In genomic region chr20:31570735-31571617, GRCh38 we compare ENCODE assay signal across 9 cellular contexts. TPM values are rescaled to one million over a fixed set of nuclear protein-coding genes. Genes with fewer than 3 reads are reported as not detected.
A peak's percentile ranks its signal among the peaks of the same experiment; 100 is the strongest.
DNase-seq lines count a peak whose midpoint lies in the region; ATAC-seq, FAIRE-seq and TF ChIP-seq lines count a peak whose summit lies in the region.
"Had no signal": no experiment of that assay in that cellular context is flagged by ENCODE, and none has a peak within 500 bp of the region (broad histone marks: within the 10 kb centered on the region; RNA-seq: fewer than 3 reads in every experiment).

No MANE protein-coding gene starts in this region.

- H2BK20ac ChIP-seq in H1 (ENCODE audit: low read length): 0 out of 2 replicates have a peak overlapping the region, but pooled peaks have one; percentile 23

- peak overlapping the region; percentile 29 for H2BK12ac ChIP-seq in H1 (ENCODE audit: low read depth, low read length)

- no peak overlapping the region; the same call in none of the 2 replicates for H3K18ac ChIP-seq in H1 (ENCODE audit: extremely low read depth, low read length)

- TF ChIP-seq CTCF in H1 (IDR thresholded peaks at IDR 0.05; ENCODE audit: control extremely low read depth in 1 of 3, insufficient read depth in 1 of 3, low read depth in 1 of 3, low read length in 3 of 3): no peak
- no peak for TF ChIP-seq CTCF in GM20000 (IDR thresholded peaks at IDR 0.05; ENCODE audit: extremely low read depth, missing control alignments)

- no peaks in the 10 kb centered on the region for H3K9me3 Mint-ChIP-seq in CD4-positive, CD25-positive, alpha-beta regulatory T cell

- H2BK120ac ChIP-seq in H1 (replicated peaks; ENCODE audit: low read depth, low read length): no peak overlapping the region

- H3K36me3 Mint-ChIP-seq in CD4-positive, CD25-positive, alpha-beta regulatory T cell: peaks cover 3% of the 10 kb centered on the region

- TF ChIP-seq EP300 in H1 (IDR thresholded peaks at IDR 0.05; ENCODE audit: borderline replicate concordance in 1 of 2, low read depth in 2 of 2, low read length in 2 of 2): no peak

- peak overlapping the region; percentile 0 for H3K4ac ChIP-seq in H1 (replicated peaks; ENCODE audit: insufficient read length, low read depth, low read length)

- no peak overlapping the region for H2AFZ ChIP-seq in H1 (ENCODE audit: low read length)

- H3K56ac ChIP-seq in H1 (replicated peaks; ENCODE audit: insufficient read length, low read depth, low read length): no peak overlapping the region

- H3K27me3 ChIP-seq in CD4-positive, CD25-positive, alpha-beta regulatory T cell (ENCODE audit: control insufficient read depth, insufficient read depth, low read length): no peaks in the 10 kb centered on the region
- no peaks in the 10 kb centered on the region for H3K27me3 ChIP-seq in H1 (replicated peaks in 1 of 4; ENCODE audit: control insufficient read depth in 3 of 4, extremely low read depth in 1 of 4, insufficient read depth in 3 of 4, low read length in 3 of 4)

- H4K8ac ChIP-seq in H1 (ENCODE audit: extremely low read depth, insufficient read depth, low read length): peak overlapping the region; percentile 83

- H3K23ac ChIP-seq in H1 (ENCODE audit: insufficient read length): no peak overlapping the region

- peaks cover 0 to 1% of the 10 kb centered on the region in 2 experiments for H4K20me1 ChIP-seq in H1 (replicated peaks in 1 of 2; ENCODE audit: control insufficient read depth in 1 of 2, insufficient read depth in 2 of 2, low read length in 2 of 2)

- H2AK5ac ChIP-seq in H1 (ENCODE audit: low read depth, low read length): no peak overlapping the region; the same call in 1 of the 2 replicates

- H3K79me1 ChIP-seq in H1 (ENCODE audit: low read depth, low read length): no peaks in the 10 kb centered on the region

- CTCF ChIA-PET in H1 (lab: Charles Lee; ENCODE audit: partially characterized antibody): interaction anchor here (0.6 to 30.5 kb wide), 12 partner anchors 8 to 652 kb away, joined by 3 to 1559 read pairs (median 25); partner anchors contain the start of gene ID1

- H3K4me1 ChIP-seq in CD4-positive, CD25-positive, alpha-beta regulatory T cell (ENCODE audit: control insufficient read depth, insufficient read depth, low read length, poor library complexity, severe bottlenecking): peaks cover 21% of the 10 kb centered on the region
- H3K4me1 ChIP-seq in H1 (replicated peaks in 1 of 4; ENCODE audit: control insufficient read depth in 3 of 4, insufficient read depth in 4 of 4, low read length in 3 of 4): peaks cover 17 to 38% (median 29%) of the 10 kb centered on the region in 4 experiments

- WGBS in H1 (ENCODE audit: extremely low coverage in 1 of 2, insufficient coverage in 1 of 2, insufficient read length in 1 of 2, insufficient replicate concordance in 2 of 2, low coverage in 1 of 2, low lambda C conversion rate in 2 of 2, missing lambda C conversion rate in 1 of 2), 2 experiments: 95% methylated on average over 25 of the region's 25 CpGs; no CpG with 5 or more reads in 1 of the 2 experiments

- H3K14ac ChIP-seq in H1 (ENCODE audit: insufficient read length): no peak overlapping the region

- H3K79me2 ChIP-seq in H1 (ENCODE audit: control insufficient read depth in 1 of 2, insufficient read depth in 2 of 2, low read length in 2 of 2): 0 out of 4 replicates have a peak, but pooled peaks cover 0 to 3% of the 10 kb centered on the region in 2 experiments

- H3K23me2 ChIP-seq in H1 (ENCODE audit: low read depth, low read length): peaks cover 3% of the 10 kb centered on the region; the same call in 1 of the 2 replicates

- POLR2A ChIA-PET in H1 (lab: Charles Lee; ENCODE audit: partially characterized antibody): interaction anchor here (1.0 to 24.3 kb wide), 6 partner anchors 9 to 36 kb away, joined by 3 to 1033 read pairs (median 18); partner anchors contain the start of gene ID1

- H3K4me1 Mint-ChIP-seq in CD4-positive, CD25-positive, alpha-beta regulatory T cell: peaks cover 0 to 32% (median 23%) of the 10 kb centered on the region in 4 donors

- no peak overlapping the region for H3K9ac ChIP-seq in H1 (replicated peaks in 1 of 4; ENCODE audit: extremely low read depth in 1 of 4, low read depth in 3 of 4, low read length in 3 of 4)

- no peaks in the 10 kb centered on the region for H3K27me3 Mint-ChIP-seq in CD4-positive, CD25-positive, alpha-beta regulatory T cell

- no peak overlapping the region for H3K27ac ChIP-seq in CD4-positive, CD25-positive, alpha-beta regulatory T cell (ENCODE audit: insufficient read depth, low read length, poor library complexity, severe bottlenecking)
- H3K27ac ChIP-seq in H1 (ENCODE audit: low read depth, low read length): no peak overlapping the region

- no peak overlapping the region for H4K91ac ChIP-seq in H1 (replicated peaks; ENCODE audit: insufficient read length, low read length)

- H3K4me3 ChIP-seq in CD4-positive, CD25-positive, alpha-beta regulatory T cell (ENCODE audit: low read depth, low read length): no peak overlapping the region
- H3K4me3 ChIP-seq in H1 (ENCODE audit: extremely low read depth in 1 of 4, insufficient read depth in 2 of 4, low read depth in 3 of 4, low read length in 4 of 4): no peak overlapping the region

- H3K9me3 ChIP-seq in CD4-positive, CD25-positive, alpha-beta regulatory T cell (ENCODE audit: control insufficient read depth in 2 of 2, low read length in 2 of 2): no peaks in the 10 kb centered on the region
- no peaks in the 10 kb centered on the region for H3K9me3 ChIP-seq in H1 (ENCODE audit: insufficient read depth in 2 of 2, low read depth in 1 of 2, low read length in 1 of 2)

- peaks cover 5% of the 10 kb centered on the region for H3K36me3 ChIP-seq in CD4-positive, CD25-positive, alpha-beta regulatory T cell (ENCODE audit: control insufficient read depth, insufficient read depth, low read length)
- H3K36me3 ChIP-seq in H1 (ENCODE audit: control insufficient read depth in 2 of 4, insufficient read depth in 4 of 4, low read length in 3 of 4): peaks cover 2 to 12% (median 6%) of the 10 kb centered on the region in 4 experiments; a peak in 5 of 8 replicates

- H2BK15ac ChIP-seq in H1 (ENCODE audit: low read length): no peak overlapping the region

- no peak overlapping the region for H4K5ac ChIP-seq in H1 (ENCODE audit: insufficient read length, low read depth, low read length)

- no peak; a peak in 1 of 3 replicates for TF ChIP-seq POLR2A in H1 (IDR thresholded peaks at IDR 0.05; ENCODE audit: control extremely low read depth in 1 of 2, low read depth in 2 of 2, low read length in 2 of 2)

- no peak for TF ChIP-seq RAD21 in H1 (IDR thresholded peaks at IDR 0.05 in 1 of 2, conservative IDR thresholded peaks at IDR 0.05 in 1 of 2; ENCODE audit: low read depth in 2 of 2, low read length in 2 of 2)

- no peak for FAIRE-seq in H1 (lab: Jason Lieb, UNC)

- H3K4me2 ChIP-seq in H1 (ENCODE audit: insufficient read depth in 1 of 2, low read depth in 2 of 2, low read length in 2 of 2): no peak overlapping the region

- no peak for ATAC-seq in CD4-positive, CD25-positive, alpha-beta regulatory T cell (ENCODE audit: low read depth in 2 of 2)
- ATAC-seq in HG02870 (IDR thresholded peaks at IDR 0.05; ENCODE audit: unreplicated experiment) (no peak), GM21526 (IDR thresholded peaks at IDR 0.05; ENCODE audit: low FRiP score, unreplicated experiment) (no peak)

- H3K4me3 Mint-ChIP-seq in CD4-positive, CD25-positive, alpha-beta regulatory T cell: peak overlapping the region; percentile 64 to 89 (median 83)

- H2BK5ac ChIP-seq in H1 (ENCODE audit: low read depth, low read length): no peak overlapping the region

- peak overlapping the region in 2 of 3 donors; percentile 80 to 90 for H3K27ac Mint-ChIP-seq in CD4-positive, CD25-positive, alpha-beta regulatory T cell

- DNase-seq in CD4-positive, CD25-positive, alpha-beta regulatory T cell: no peak
- peak; percentile 76 for DNase-seq in M059J (ENCODE audit: low read depth)
- no peak for DNase-seq in H1 (ENCODE audit: low read depth in 1 of 2, low spot score in 2 of 2)
- peak; percentile 27 to 93 (median 80) for DNase-seq in nucleus accumbens (lab: John Stamatoyannopoulos, UW)
- no peak for DNase-seq in stimulated activated CD4-positive, alpha-beta T cell treated with anti-CD3 and anti-CD28 coated beads, Interleukin-2, amount 100 ng/mL, for 48 hours
- no peak for DNase-seq in GM20000 (ENCODE audit: low spot score)
- DNase-seq: NCI-H2227 treated with DMSO at 0.1 percent for 48 hours had no signal

TF ChIP-seq in H1, 55 proteins besides CTCF, POLR2A, EP300 and RAD21:
- no peak for TF ChIP-seq GTF2F1 (IDR thresholded peaks at IDR 0.05; ENCODE audit: borderline replicate concordance, low read depth, low read length)
- TF ChIP-seq POLR2AphosphoS5 (IDR thresholded peaks at IDR 0.05; ENCODE audit: low read depth, low read length): 0 out of 2 replicates have a peak, but pooled peaks have one; percentile 55

RNA-seq across cellular contexts. Expression of gene ID1, which starts 34.1 kb away (rescaled TPM):
- total RNA-seq in CD4-positive, CD25-positive, alpha-beta regulatory T cell: 9.4 TPM
- 1 to 10 TPM in 2 of 4 donors, under 1 TPM in 2; 0.71 to 2.6 (median 0.91) TPM for polyA plus RNA-seq in CD4-positive, CD25-positive, alpha-beta regulatory T cell
- 1,421 and 1,771 TPM in 2 replicates for total RNA-seq in M059J (2014; rRNA removed; shearing (Covaris generic))
- 120 and 131 TPM in 2 replicates for total RNA-seq in H1 (2021; fragmentation: NEBNext Ultra II Directional; extraction: Animal tissue kit (Norgen Biotek cat#: 25700))
- 357 and 566 TPM in 2 replicates for polyA plus RNA-seq in H1 (2011; rRNA removed)
- polyA plus RNA-seq in H1 (2011; cell fraction: cytosol; rRNA removed): 348 TPM
- 267 TPM for polyA plus RNA-seq in H1 (2011; cell fraction: nucleus; rRNA removed)
- polyA plus RNA-seq in H1 (2012, experiment 1 of 2): 86.5 to 154 TPM (median 117 TPM) in 4 replicates
- 207 TPM for polyA plus RNA-seq in H1 (2012, experiment 2 of 2)
- polyA plus RNA-seq in H1 (2013, experiment 1 of 2): 89.8 TPM
- 87.6 TPM for polyA plus RNA-seq in H1 (2013, experiment 2 of 2)
- polyA minus RNA-seq in H1 (2011; rRNA and poly(A)+ RNA removed): 27.5 and 45.7 TPM in 2 replicates
- 181 TPM for polyA minus RNA-seq in H1 (2011; cell fraction: cytosol; rRNA and poly(A)+ RNA removed)
- polyA minus RNA-seq in H1 (2011; cell fraction: nucleus; rRNA and poly(A)+ RNA removed): 200 TPM

RNA-seq across cellular contexts. Expression of gene HM13, which starts 56.7 kb away (rescaled TPM):
- total RNA-seq in CD4-positive, CD25-positive, alpha-beta regulatory T cell: 111 TPM
- 100 to 1,000 TPM; 119 to 142 (median 137) TPM for polyA plus RNA-seq in CD4-positive, CD25-positive, alpha-beta regulatory T cell
- total RNA-seq in M059J (2014; rRNA removed; shearing (Covaris generic)): 244 and 248 TPM in 2 replicates
- 118 TPM in 2 replicates for total RNA-seq in H1 (2021; fragmentation: NEBNext Ultra II Directional; extraction: Animal tissue kit (Norgen Biotek cat#: 25700))
- 183 and 189 TPM in 2 replicates for polyA plus RNA-seq in H1 (2011; rRNA removed)
- polyA plus RNA-seq in H1 (2011; cell fraction: cytosol; rRNA removed): 125 TPM
- 156 TPM for polyA plus RNA-seq in H1 (2011; cell fraction: nucleus; rRNA removed)
- 139 to 179 TPM (median 167 TPM) in 4 replicates for polyA plus RNA-seq in H1 (2012, experiment 1 of 2)
- polyA plus RNA-seq in H1 (2012, experiment 2 of 2): 235 TPM
- polyA plus RNA-seq in H1 (2013, experiment 1 of 2): 174 TPM
- 181 TPM for polyA plus RNA-seq in H1 (2013, experiment 2 of 2)
- polyA minus RNA-seq in H1 (2011; rRNA and poly(A)+ RNA removed): 182 and 185 TPM in 2 replicates
- 109 TPM for polyA minus RNA-seq in H1 (2011; cell fraction: cytosol; rRNA and poly(A)+ RNA removed)
- 159 TPM for polyA minus RNA-seq in H1 (2011; cell fraction: nucleus; rRNA and poly(A)+ RNA removed)

Comparison
In these comparisons a context has a peak if more than half of its experiments do, and no peak if none do; other contexts are left out.
1. DNase-seq: peak in M059J (single experiment) and nucleus accumbens (56 of 56); none in CD4-positive, CD25-positive, alpha-beta regulatory T cell (0 of 3), H1 (0 of 2), stimulated activated CD4-positive, alpha-beta T cell treated with anti-CD3 and anti-CD28 coated beads, Interleukin-2, amount 100 ng/mL, for 48 hours (0 of 2) and GM20000 (single experiment).
2. RNA of gene ID1, which starts 34.1 kb away (total RNA-seq): 1,421 to 1,771 TPM in M059J; 120 to 131 TPM in H1 and 9.4 TPM in CD4-positive, CD25-positive, alpha-beta regulatory T cell (single experiment); every median in the first group is over 10 times any median in the second.